19 cellular contexts compared by ENCODE assay signal in genomic region chr13:112615391-112615790, GRCh38. TPM values are rescaled to one million over a fixed set of nuclear protein-coding genes. Genes with fewer than 3 reads are reported as not detected.
DNase-seq lines count a peak whose midpoint lies in the region; ATAC-seq, FAIRE-seq and TF ChIP-seq lines count a peak whose summit lies in the region.
"Had no signal": no experiment of that assay in that cellular context is flagged by ENCODE, and none has a peak within 500 bp of the region (broad histone marks: within the 10 kb centered on the region; RNA-seq: fewer than 3 reads in every experiment).

No MANE protein-coding gene starts in this region.

- H3K4me1 ChIP-seq in kidney (ENCODE audit: control insufficient read depth in 1 of 2, insufficient read depth in 1 of 2, low read depth in 1 of 2, low read length in 2 of 2) = no peaks in the 10 kb centered on the region
- H3K4me1 ChIP-seq: BE2C had no signal

- intact Hi-C loops in kidney (cut with DNase I) = no loop called here

- no peaks in the 10 kb centered on the region for H3K36me3 Mint-ChIP-seq in type B pancreatic cell
- H3K36me3 Mint-ChIP-seq: CD4-positive, alpha-beta memory T cell had no signal

- H3K27ac ChIP-seq in RWPE1 (no peak overlapping the region), kidney (ENCODE audit: low read depth in 2 of 2, low read length in 2 of 2) (no peak overlapping the region)
- H3K27ac ChIP-seq: C4-2B, HL-60 had no signal

- H3K4me3 Mint-ChIP-seq in type B pancreatic cell = no peak overlapping the region
- H3K4me3 Mint-ChIP-seq: CD4-positive, alpha-beta memory T cell; HFFc6 had no signal

- POLR2A ChIA-PET in RWPE1 (lab: Yijun Ruan, JAX; ENCODE audit: low non-redundant PET) = no interaction called here

- DNase-seq in RWPE1 (ENCODE audit: low spot score) = peak; percentile 14
- DNase-seq in ecto neural progenitor cell (ENCODE audit: low spot score) = peak; percentile 31
- peak; percentile 51 for DNase-seq in kidney
- DNase-seq in type B pancreatic cell (ENCODE audit: extremely low spot score, unreplicated experiment) = peak; percentile 59
- DNase-seq in Ammon's horn (ENCODE audit: low spot score) = no peak
- DNase-seq: BE2C; CD4-positive, alpha-beta memory T cell; DMS153; DND-41; GDM1; HCEC 1CT; HFFc6 had no signal

- CTCF ChIA-PET in RWPE1 (lab: Yijun Ruan, JAX) = interaction anchor here (0.6 to 0.8 kb wide), 2 partner anchors 9 to 165 kb away, joined by 3 read pairs; no protein-coding TSS in a partner anchor

- no peaks in the 10 kb centered on the region for H3K9me3 ChIP-seq in kidney (ENCODE audit: control insufficient read depth in 1 of 2, low read length in 2 of 2)
- H3K9me3 ChIP-seq: BE2C had no signal

- TF ChIP-seq CTCF in RWPE1 (conservative IDR thresholded peaks at IDR 0.05; ENCODE audit: low read depth) (no peak), kidney (IDR thresholded peaks at IDR 0.05; ENCODE audit: borderline replicate concordance, extremely low read depth, insufficient read depth) (no peak), type B pancreatic cell (conservative IDR thresholded peaks at IDR 0.05) (no peak)

- H3K27me3 Mint-ChIP-seq in type B pancreatic cell = peaks cover 33% of the 10 kb centered on the region

- no peak overlapping the region for H3K4me3 ChIP-seq in kidney (ENCODE audit: low read length in 2 of 2)

- no peaks in the 10 kb centered on the region for H3K36me3 ChIP-seq in kidney (ENCODE audit: control insufficient read depth in 1 of 2, insufficient read depth in 2 of 2, low read length in 2 of 2)
- H3K36me3 ChIP-seq: BE2C had no signal

- no peak for ATAC-seq in GM21786 (IDR thresholded peaks at IDR 0.05; ENCODE audit: unreplicated experiment)
- no peak for ATAC-seq in HG02973 (IDR thresholded peaks at IDR 0.05; ENCODE audit: unreplicated experiment)

- H3K27ac Mint-ChIP-seq in type B pancreatic cell = no peak overlapping the region
- H3K27ac Mint-ChIP-seq: CD4-positive, alpha-beta memory T cell; HFFc6 had no signal

- no peak overlapping the region for H3K9ac ChIP-seq in kidney (ENCODE audit: low read length in 2 of 2)

- H3K4me1 Mint-ChIP-seq in type B pancreatic cell (ENCODE audit: unreplicated experiment) = peaks cover 4% of the 10 kb centered on the region
- H3K4me1 Mint-ChIP-seq: CD4-positive, alpha-beta memory T cell had no signal

- H3K9me3 Mint-ChIP-seq in type B pancreatic cell = no peaks in the 10 kb centered on the region
- H3K9me3 Mint-ChIP-seq: CD4-positive, alpha-beta memory T cell; HFFc6 had no signal

- no peak for FAIRE-seq in kidney (lab: Jason Lieb, UNC)
- FAIRE-seq: A204.1, D721Med, GM19239 had no signal

RNA-seq across cellular contexts. Expression of gene TUBGCP3, which starts 27.4 kb away (rescaled TPM):
- total RNA-seq in kidney (33.2 TPM), type B pancreatic cell (ENCODE audit: low replicate concordance) (23.8 and 34.0 TPM in 2 replicates)
- polyA plus RNA-seq in kidney (ENCODE audit: insufficient read depth, low read depth, low replicate concordance) = 9.1 TPM
